Comparison of ENCODE assay signal across 11 cellular contexts in genomic region chr2:96800061-96800761, GRCh38. TPM values are rescaled to one million over a fixed set of nuclear protein-coding genes. Genes with fewer than 3 reads are reported as not detected.
DNase-seq lines count a peak whose midpoint lies in the region; ATAC-seq, FAIRE-seq and TF ChIP-seq lines count a peak whose summit lies in the region.
"Had no signal": no experiment of that assay in that cellular context is flagged by ENCODE, and none has a peak within 500 bp of the region (broad histone marks: within the 10 kb centered on the region; RNA-seq: fewer than 3 reads in every experiment).

No MANE protein-coding gene starts in this region.

- 93% methylated on average over 16 of the region's 22 CpGs for WGBS in HepG2 (ENCODE audit: low lambda C conversion rate)
- WGBS in right lobe of liver (ENCODE audit: insufficient coverage, low coverage, low lambda C conversion rate, missing lambda C conversion rate), result 92% methylated on average over 2 of the region's 22 CpGs
- 91 to 92% methylated on average over 22 of the region's 22 CpGs for WGBS in aorta, 2 donors

- TF ChIP-seq RAD21 in HepG2 (CRISPR knock-in tag; IDR thresholded peaks at IDR 0.05), result no peak

- DNase-seq in HepG2 (ENCODE audit: low spot score) (no peak), right lobe of liver (no peak), aorta (peak; percentile 13 to 74), CD1c-positive myeloid dendritic cell (ENCODE audit: extremely low spot score) (no peak)
- DNase-seq in activated CD4-positive, CD25-positive, alpha-beta regulatory T cell (lab: John Stamatoyannopoulos, UW), result no peak
- DNase-seq: MM.1S had no signal

- H3K4me3 ChIP-seq in HepG2 (replicated peaks in 1 of 3; ENCODE audit: insufficient read depth in 1 of 3, low read depth in 2 of 3, low read length in 3 of 3), result no peak overlapping the region
- no peak overlapping the region for H3K4me3 ChIP-seq in right lobe of liver
- no peak overlapping the region for H3K4me3 ChIP-seq in aorta (ENCODE audit: low read length in 2 of 2)
- H3K4me3 ChIP-seq: SK-N-MC, tibial nerve had no signal

- TF ChIP-seq EP300 in HepG2 (IDR thresholded peaks at IDR 0.05; ENCODE audit: low read depth in 2 of 2, low read length in 2 of 2) (no peak), HepG2 (CRISPR knock-in tag; IDR thresholded peaks at IDR 0.05; ENCODE audit: borderline replicate concordance) (no peak)

- intact Hi-C loops in HepG2 (cut with micrococcal nuclease; ENCODE audit: unreplicated experiment), result loop anchor here (1.0 to 2.0 kb wide), 2 partner anchors 36 to 249 kb away; no protein-coding TSS in a partner anchor
- intact Hi-C loops in right lobe of liver (cut with DNase I), result no loop called here
- intact Hi-C loops in aorta (cut with DNase I), result loop anchor here in 1 of 2 donors (5.0 kb wide), 1 partner anchor 38 kb away; the partner anchor contains the start of gene CNNM4

- H3K4me1 ChIP-seq in HepG2 (ENCODE audit: insufficient read depth, low read length), result peaks cover 21% of the 10 kb centered on the region
- peaks cover 0 to 6% (median 0%) of the 10 kb centered on the region in 4 donors for H3K4me1 ChIP-seq in right lobe of liver
- no peaks in the 10 kb centered on the region for H3K4me1 ChIP-seq in aorta (ENCODE audit: control insufficient read depth in 1 of 2, insufficient read depth in 2 of 2, low read length in 2 of 2)

- H3K36me3 ChIP-seq in HepG2 (replicated peaks in 1 of 2; ENCODE audit: control insufficient read depth in 1 of 2, insufficient read depth in 2 of 2, low read length in 2 of 2) (peaks cover 5 to 11% of the 10 kb centered on the region in 2 experiments; a peak in 3 of 5 replicates), right lobe of liver (no peaks in the 10 kb centered on the region), aorta (ENCODE audit: control insufficient read depth in 1 of 2, insufficient read depth in 2 of 2, low read length in 1 of 2) (peaks cover 0 to 6% of the 10 kb centered on the region in 2 donors)

- H3K27me3 ChIP-seq in HepG2 (ENCODE audit: control insufficient read depth in 1 of 2, insufficient read depth in 2 of 2, low read length in 2 of 2) (no peaks in the 10 kb centered on the region), right lobe of liver (no peaks in the 10 kb centered on the region), aorta (ENCODE audit: control insufficient read depth in 1 of 2, insufficient read depth in 2 of 2, low read length in 1 of 2) (no peaks in the 10 kb centered on the region)
- H3K27me3 ChIP-seq: tibial nerve had no signal

- no peak overlapping the region for H2AFZ ChIP-seq in HepG2 (ENCODE audit: low read length)

- no peaks in the 10 kb centered on the region for H4K20me1 ChIP-seq in HepG2 (ENCODE audit: insufficient read depth, low read length)

- H3K27ac ChIP-seq in HepG2 (ENCODE audit: extremely low read length, insufficient read depth, low read length), result no peak overlapping the region
- no peak overlapping the region for H3K27ac ChIP-seq in right lobe of liver
- H3K27ac ChIP-seq in VCaP, result peak overlapping the region; percentile 57
- H3K27ac ChIP-seq in aorta (ENCODE audit: low read depth in 1 of 2, low read length in 2 of 2), result no peak overlapping the region
- H3K27ac ChIP-seq: parathyroid adenoma, SK-N-MC had no signal

- peak overlapping the region; percentile 8; the same call in 1 of the 2 replicates for H3K4me2 ChIP-seq in HepG2 (ENCODE audit: low read depth, low read length)

- CTCF ChIA-PET in HepG2 (lab: Yijun Ruan, JAX; ENCODE audit: low intra/inter-chr PET ratio, low total read pairs), result interaction anchor here (0.6 to 1.6 kb wide), 3 partner anchors 196 to 250 kb away, joined by 3 to 8 read pairs (median 3); no protein-coding TSS in a partner anchor

- TF ChIP-seq CTCF in HepG2 (CRISPR knock-in tag; IDR thresholded peaks at IDR 0.05) (no peak), right lobe of liver (IDR thresholded peaks at IDR 0.05) (no peak), VCaP (conservative IDR thresholded peaks at IDR 0.05) (no peak)

- H3K9me3 ChIP-seq in HepG2 (ENCODE audit: low read length) (no peaks in the 10 kb centered on the region), right lobe of liver (no peaks in the 10 kb centered on the region), aorta (ENCODE audit: control insufficient read depth, low read length) (no peaks in the 10 kb centered on the region)
- H3K9me3 ChIP-seq: tibial nerve had no signal

- in situ Hi-C loops in HepG2 (cut with HindIII; ENCODE audit: extremely low pct_ligation_motif_present, low pct_unique_long_range_greater_than_20kb), result no loop called here

- TF ChIP-seq POLR2A in HepG2 (IDR thresholded peaks at IDR 0.05; ENCODE audit: insufficient read depth in 1 of 2, low read depth in 2 of 2, low read length in 2 of 2) (no peak), right lobe of liver (IDR thresholded peaks at IDR 0.05) (no peak)

- FAIRE-seq in HepG2 (lab: Jason Lieb, UNC), result no peak
- FAIRE-seq: D721Med had no signal

- H3K79me2 ChIP-seq in HepG2 (ENCODE audit: insufficient read depth, low read length), result no peaks in the 10 kb centered on the region
- H3K79me2 ChIP-seq: parathyroid adenoma had no signal

- POLR2A ChIA-PET in HepG2 (lab: Yijun Ruan, JAX), result interaction anchor here (0.5 to 2.1 kb wide), 5 partner anchors 13 to 250 kb away, joined by 3 to 7 read pairs (median 4); partner anchors contain the start of gene CNNM3

- ATAC-seq in HepG2, result peak; percentile 18
- no peak for ATAC-seq in right lobe of liver
- ATAC-seq in aorta (ENCODE audit: low FRiP score), result no peak

- H3K9ac ChIP-seq in HepG2 (ENCODE audit: insufficient read depth, low read depth, low read length), result no peak overlapping the region
- H3K9ac ChIP-seq: parathyroid adenoma had no signal

- no TSS peak for BruUV-seq in HepG2 (replicated peaks; lab: Mats Ljungman, UMichigan)

RNA-seq across cellular contexts. Expression of gene CNNM3, which starts 15.9 kb away (rescaled TPM):
- total RNA-seq in HepG2 (2016; rRNA removed; fragmentation: Illumina TruSeq; extraction: Trizol) (8.4 and 21.2 TPM in 2 replicates), right lobe of liver (10 to 100 TPM; 11.5 to 37.6 (median 21.6) TPM), aorta (10 to 100 TPM; 11.1 to 16.8 TPM)
- total RNA-seq in HepG2 (2016; cell fraction: cytosol; rRNA removed; fragmentation: Illumina TruSeq; extraction: Trizol; ENCODE audit: low read depth), result 5.5 and 5.9 TPM in 2 replicates
- 6.5 and 21.5 TPM in 2 replicates for total RNA-seq in HepG2 (2016; cell fraction: insoluble cytoplasmic fraction; rRNA removed; fragmentation: Illumina TruSeq; extraction: Trizol)
- total RNA-seq in HepG2 (2016; cell fraction: membrane; rRNA removed; fragmentation: Illumina TruSeq; extraction: Trizol), result 8.5 and 9.2 TPM in 2 replicates
- total RNA-seq in HepG2 (2016; cell fraction: nucleus; rRNA removed; fragmentation: Illumina TruSeq; extraction: Trizol), result 22.7 and 27.7 TPM in 2 replicates
- polyA plus RNA-seq in HepG2 (2011; rRNA removed) (27.9 and 43.4 TPM in 2 replicates), aorta (10 to 100 TPM in 1 of 2 donors, 1 to 10 TPM in 1; 2.9 to 10.2 TPM)
- 24.2 and 26.5 TPM in 2 replicates for polyA plus RNA-seq in HepG2 (2011; cell fraction: cytosol; rRNA removed)
- polyA plus RNA-seq in HepG2 (2011; cell fraction: nucleus; rRNA removed), result 68.4 and 71.2 TPM in 2 replicates
- polyA plus RNA-seq in HepG2 (2012), result 35.8 and 38.5 TPM in 2 replicates
- polyA plus RNA-seq in HepG2 (2016; cell fraction: cytosol; fragmentation: Illumina TruSeq; extraction: Trizol; ENCODE audit: low read depth), result 4.3 and 4.5 TPM in 2 replicates
- polyA plus RNA-seq in HepG2 (2016; cell fraction: insoluble cytoplasmic fraction; fragmentation: Illumina TruSeq; extraction: Trizol; ENCODE audit: low read depth), result 11.7 and 14.4 TPM in 2 replicates
- 10.0 and 11.0 TPM in 2 replicates for polyA plus RNA-seq in HepG2 (2016; cell fraction: membrane; fragmentation: Illumina TruSeq; extraction: Trizol; ENCODE audit: low read depth)
- polyA plus RNA-seq in HepG2 (2016; cell fraction: nucleus; fragmentation: Illumina TruSeq; extraction: Trizol; ENCODE audit: insufficient read depth, low read depth), result 48.6 and 52.0 TPM in 2 replicates
- polyA minus RNA-seq in HepG2 (2011; rRNA and poly(A)+ RNA removed; ENCODE audit: low replicate concordance), result 49.9 and 152 TPM in 2 replicates
- polyA minus RNA-seq in HepG2 (2011; cell fraction: cytosol; rRNA and poly(A)+ RNA removed), result 50.4 and 69.9 TPM in 2 replicates
- 56.1 and 70.2 TPM in 2 replicates for polyA minus RNA-seq in HepG2 (2011; cell fraction: nucleus; rRNA and poly(A)+ RNA removed)

RNA-seq across cellular contexts. Expression of gene CNNM4, which starts 39.5 kb away (rescaled TPM):
- total RNA-seq in HepG2 (2016; rRNA removed; fragmentation: Illumina TruSeq; extraction: Trizol) (3.0 and 5.9 TPM in 2 replicates), right lobe of liver (1 to 10 TPM; 2.3 to 4.9 (median 3.7) TPM), aorta (1 to 10 TPM; 7.8 to 8.1 TPM)
- 1.1 and 2.4 TPM in 2 replicates for total RNA-seq in HepG2 (2016; cell fraction: cytosol; rRNA removed; fragmentation: Illumina TruSeq; extraction: Trizol; ENCODE audit: low read depth)
- total RNA-seq in HepG2 (2016; cell fraction: insoluble cytoplasmic fraction; rRNA removed; fragmentation: Illumina TruSeq; extraction: Trizol), result 2.3 and 6.5 TPM in 2 replicates
- 2.0 and 2.2 TPM in 2 replicates for total RNA-seq in HepG2 (2016; cell fraction: membrane; rRNA removed; fragmentation: Illumina TruSeq; extraction: Trizol)
- 6.5 and 8.1 TPM in 2 replicates for total RNA-seq in HepG2 (2016; cell fraction: nucleus; rRNA removed; fragmentation: Illumina TruSeq; extraction: Trizol)
- polyA plus RNA-seq in HepG2 (2011; rRNA removed) (8.4 and 9.8 TPM in 2 replicates), aorta (1 to 10 TPM; 2.3 to 4.2 TPM)
- 8.0 and 8.1 TPM in 2 replicates for polyA plus RNA-seq in HepG2 (2011; cell fraction: cytosol; rRNA removed)
- polyA plus RNA-seq in HepG2 (2011; cell fraction: nucleus; rRNA removed), result 9.1 and 9.4 TPM in 2 replicates
- polyA plus RNA-seq in HepG2 (2012), result 7.9 and 10.3 TPM in 2 replicates
- polyA plus RNA-seq in HepG2 (2016; cell fraction: cytosol; fragmentation: Illumina TruSeq; extraction: Trizol; ENCODE audit: low read depth), result 0.29 and 0.40 TPM in 2 replicates
- 2.5 and 3.5 TPM in 2 replicates for polyA plus RNA-seq in HepG2 (2016; cell fraction: insoluble cytoplasmic fraction; fragmentation: Illumina TruSeq; extraction: Trizol; ENCODE audit: low read depth)
- 0.74 and 1.2 TPM in 2 replicates for polyA plus RNA-seq in HepG2 (2016; cell fraction: membrane; fragmentation: Illumina TruSeq; extraction: Trizol; ENCODE audit: low read depth)
- polyA plus RNA-seq in HepG2 (2016; cell fraction: nucleus; fragmentation: Illumina TruSeq; extraction: Trizol; ENCODE audit: insufficient read depth, low read depth), result 11.8 and 13.7 TPM in 2 replicates
- polyA minus RNA-seq in HepG2 (2011; rRNA and poly(A)+ RNA removed; ENCODE audit: low replicate concordance), result 13.7 and 29.0 TPM in 2 replicates
- polyA minus RNA-seq in HepG2 (2011; cell fraction: cytosol; rRNA and poly(A)+ RNA removed), result 9.9 and 11.2 TPM in 2 replicates
- 5.8 and 8.3 TPM in 2 replicates for polyA minus RNA-seq in HepG2 (2011; cell fraction: nucleus; rRNA and poly(A)+ RNA removed)

RNA-seq across cellular contexts. Expression of gene ANKRD23, which starts 43.6 kb away (rescaled TPM):
- total RNA-seq in HepG2 (2016; rRNA removed; fragmentation: Illumina TruSeq; extraction: Trizol) (0.35 and 1.5 TPM in 2 replicates), right lobe of liver (1 to 10 TPM in 5 of 6 experiments, under 1 TPM in 1; 0.98 to 4.0 (median 2.7) TPM), aorta (1 to 10 TPM; 4.6 to 5.4 TPM)
- total RNA-seq in HepG2 (2016; cell fraction: cytosol; rRNA removed; fragmentation: Illumina TruSeq; extraction: Trizol; ENCODE audit: low read depth), result 0.35 and 0.51 TPM in 2 replicates
- 0.61 and 2.2 TPM in 2 replicates for total RNA-seq in HepG2 (2016; cell fraction: insoluble cytoplasmic fraction; rRNA removed; fragmentation: Illumina TruSeq; extraction: Trizol)
- 0.77 and 0.90 TPM in 2 replicates for total RNA-seq in HepG2 (2016; cell fraction: membrane; rRNA removed; fragmentation: Illumina TruSeq; extraction: Trizol)
- total RNA-seq in HepG2 (2016; cell fraction: nucleus; rRNA removed; fragmentation: Illumina TruSeq; extraction: Trizol), result 2.3 and 2.8 TPM in 2 replicates
- polyA plus RNA-seq in HepG2 (2011; rRNA removed) (1.6 and 2.7 TPM in 2 replicates), aorta (1 to 10 TPM in 1 of 2 donors, not detected in 1; 5.3 TPM)
- 0.71 and 0.90 TPM in 2 replicates for polyA plus RNA-seq in HepG2 (2011; cell fraction: cytosol; rRNA removed)
- 17.9 and 22.1 TPM in 2 replicates for polyA plus RNA-seq in HepG2 (2011; cell fraction: nucleus; rRNA removed)
- polyA plus RNA-seq in HepG2 (2012), result 0.72 and 2.1 TPM in 2 replicates
- polyA plus RNA-seq in HepG2 (2016; cell fraction: cytosol; fragmentation: Illumina TruSeq; extraction: Trizol; ENCODE audit: low read depth), result 0.47 and 0.50 TPM in 2 replicates
- polyA plus RNA-seq in HepG2 (2016; cell fraction: insoluble cytoplasmic fraction; fragmentation: Illumina TruSeq; extraction: Trizol; ENCODE audit: low read depth), result 0.32 and 0.50 TPM in 2 replicates
- polyA plus RNA-seq in HepG2 (2016; cell fraction: membrane; fragmentation: Illumina TruSeq; extraction: Trizol; ENCODE audit: low read depth), result 0.47 and 0.74 TPM in 2 replicates
- 9.2 and 10.4 TPM in 2 replicates for polyA plus RNA-seq in HepG2 (2016; cell fraction: nucleus; fragmentation: Illumina TruSeq; extraction: Trizol; ENCODE audit: insufficient read depth, low read depth)
- 1.6 and 5.1 TPM in 2 replicates for polyA minus RNA-seq in HepG2 (2011; rRNA and poly(A)+ RNA removed; ENCODE audit: low replicate concordance)
- not detected in 2 replicates for polyA minus RNA-seq in HepG2 (2011; cell fraction: cytosol; rRNA and poly(A)+ RNA removed)
- 3.9 and 4.1 TPM in 2 replicates for polyA minus RNA-seq in HepG2 (2011; cell fraction: nucleus; rRNA and poly(A)+ RNA removed)

RNA-seq across cellular contexts. Expression of gene ANKRD39, which starts 57.6 kb away (rescaled TPM):
- total RNA-seq in HepG2 (2016; rRNA removed; fragmentation: Illumina TruSeq; extraction: Trizol) (23.2 and 26.7 TPM in 2 replicates), right lobe of liver (10 to 100 TPM in 3 of 6 experiments, 1 to 10 TPM in 3; 6.0 to 16.3 (median 9.7) TPM), aorta (10 to 100 TPM in 1 of 2 donors, 1 to 10 TPM in 1; 10.0 to 12.7 TPM)
- 40.7 and 45.8 TPM in 2 replicates for total RNA-seq in HepG2 (2016; cell fraction: cytosol; rRNA removed; fragmentation: Illumina TruSeq; extraction: Trizol; ENCODE audit: low read depth)
- total RNA-seq in HepG2 (2016; cell fraction: insoluble cytoplasmic fraction; rRNA removed; fragmentation: Illumina TruSeq; extraction: Trizol), result 26.3 and 27.1 TPM in 2 replicates
- total RNA-seq in HepG2 (2016; cell fraction: membrane; rRNA removed; fragmentation: Illumina TruSeq; extraction: Trizol), result 37.4 and 41.3 TPM in 2 replicates
- total RNA-seq in HepG2 (2016; cell fraction: nucleus; rRNA removed; fragmentation: Illumina TruSeq; extraction: Trizol), result 10.3 and 11.7 TPM in 2 replicates
- polyA plus RNA-seq in HepG2 (2011; rRNA removed) (24.8 and 27.8 TPM in 2 replicates), aorta (10 to 100 TPM; 14.0 to 20.5 TPM)
- 18.3 and 31.5 TPM in 2 replicates for polyA plus RNA-seq in HepG2 (2011; cell fraction: cytosol; rRNA removed)
- polyA plus RNA-seq in HepG2 (2011; cell fraction: nucleus; rRNA removed), result 24.2 and 29.2 TPM in 2 replicates
- polyA plus RNA-seq in HepG2 (2012), result 14.6 and 20.3 TPM in 2 replicates
- polyA plus RNA-seq in HepG2 (2016; cell fraction: cytosol; fragmentation: Illumina TruSeq; extraction: Trizol; ENCODE audit: low read depth), result 55.3 and 63.9 TPM in 2 replicates
- polyA plus RNA-seq in HepG2 (2016; cell fraction: insoluble cytoplasmic fraction; fragmentation: Illumina TruSeq; extraction: Trizol; ENCODE audit: low read depth), result 33.9 and 35.0 TPM in 2 replicates
- polyA plus RNA-seq in HepG2 (2016; cell fraction: membrane; fragmentation: Illumina TruSeq; extraction: Trizol; ENCODE audit: low read depth), result 40.8 and 47.0 TPM in 2 replicates
- 23.0 and 24.9 TPM in 2 replicates for polyA plus RNA-seq in HepG2 (2016; cell fraction: nucleus; fragmentation: Illumina TruSeq; extraction: Trizol; ENCODE audit: insufficient read depth, low read depth)
- polyA minus RNA-seq in HepG2 (2011; rRNA and poly(A)+ RNA removed; ENCODE audit: low replicate concordance), result 10.9 and 17.9 TPM in 2 replicates
- 4.6 and 5.6 TPM in 2 replicates for polyA minus RNA-seq in HepG2 (2011; cell fraction: cytosol; rRNA and poly(A)+ RNA removed)
- 8.2 and 14.2 TPM in 2 replicates for polyA minus RNA-seq in HepG2 (2011; cell fraction: nucleus; rRNA and poly(A)+ RNA removed)

Comparison
In these comparisons a context has a peak if more than half of its experiments do, and no peak if none do; other contexts are left out.
1. DNase-seq: peak in aorta (2 of 2); none in HepG2 (single experiment), right lobe of liver (0 of 3), activated CD4-positive, CD25-positive, alpha-beta regulatory T cell (0 of 4) and CD1c-positive myeloid dendritic cell (single experiment).